In genomic region chr18:36752929-36753865, GRCh38 we compare ENCODE assay signal across 23 cellular contexts.
A peak's percentile ranks its signal among the peaks of the same experiment; 100 is the strongest.
DNase-seq lines count a peak whose midpoint lies in the region; ATAC-seq, FAIRE-seq and TF ChIP-seq lines count a peak whose summit lies in the region.
"Had no signal": no experiment of that assay in that cellular context is flagged by ENCODE, and none has a peak within 500 bp of the region (broad histone marks: within the 10 kb centered on the region; RNA-seq: fewer than 3 reads in every experiment).

No MANE protein-coding gene starts in this region.

- TF ChIP-seq CTCF in AG04450 (IDR thresholded peaks at IDR 0.05; ENCODE audit: low read depth, low read length) (peak; percentile 24; the same call in 1 of the 2 replicates), choroid plexus epithelial cell (conservative IDR thresholded peaks at IDR 0.05; ENCODE audit: low read depth, low read length) (no peak), right atrium auricular region (IDR thresholded peaks at IDR 0.05) (no peak), GM23338 (conservative IDR thresholded peaks at IDR 0.05; ENCODE audit: low read depth in 2 of 2) (no peak), osteocyte (IDR thresholded peaks at IDR 0.05) (no peak)

- H3K4me3 ChIP-seq in AG04450 (ENCODE audit: low read depth, low read length) (no peak overlapping the region), choroid plexus epithelial cell (ENCODE audit: low read depth, low read length) (no peak overlapping the region), right atrium auricular region (no peak overlapping the region), GM23338 (no peak overlapping the region)
- H3K4me3 ChIP-seq: upper lobe of right lung had no signal

- CTCF ChIA-PET in AG04450 (lab: Charles Lee), result interaction anchor here (1.4 kb wide), 1 partner anchor 65 kb away, joined by 4 read pairs; no protein-coding TSS in a partner anchor

- no peak overlapping the region for H2AFZ ChIP-seq in GM23338

- H3K36me3 ChIP-seq in right atrium auricular region (no peaks in the 10 kb centered on the region), GM23338 (ENCODE audit: insufficient read depth) (no peaks in the 10 kb centered on the region)
- H3K36me3 ChIP-seq: upper lobe of right lung had no signal

- H3K36me3 Mint-ChIP-seq in GM23338 (ENCODE audit: low read depth) (no peaks in the 10 kb centered on the region), osteocyte (ENCODE audit: unreplicated experiment) (no peaks in the 10 kb centered on the region)

- POLR2A ChIA-PET in AG04450 (lab: Yijun Ruan, JAX), result no interaction called here

- H3K9me3 Mint-ChIP-seq in GM23338 (no peaks in the 10 kb centered on the region; the same call in 2 of the 3 replicates), osteocyte (ENCODE audit: unreplicated experiment) (no peaks in the 10 kb centered on the region)
- H3K9me3 Mint-ChIP-seq: activated naive CD8-positive, alpha-beta T cell treated with anti-CD3 and anti-CD28 coated beads, Interleukin-2, amount 50 U/mL, for 24 hours; activated T-helper 1 cell treated with anti-CD3 and anti-CD28 coated beads, Interleukin-12 subunit alpha, Interleukin-12 subunit beta, Interleukin-2, Interleukin-4 antibody, amounts not matched to agents 30 ng/mL and 10 ng/mL and 1 ng/mL, durations not matched to agents 14 hours and 24 hours and 36 hours; central memory CD8-positive, alpha-beta T cell had no signal

- H3K4me1 ChIP-seq in right atrium auricular region (peaks cover 0 to 20% of the 10 kb centered on the region in 2 donors), GM23338 (ENCODE audit: insufficient read depth) (no peaks in the 10 kb centered on the region)

- peak overlapping the region; percentile 83 for H3K27ac ChIP-seq in AG04450 (ENCODE audit: low read depth, low read length)
- H3K27ac ChIP-seq in right atrium auricular region, result peak overlapping the region; percentile 41 to 44
- H3K27ac ChIP-seq in GM23338 (ENCODE audit: low read depth), result no peak overlapping the region
- H3K27ac ChIP-seq: upper lobe of right lung had no signal

- H3F3A ChIP-seq in GM23338 (replicated peaks; ENCODE audit: low read depth), result no peaks in the 10 kb centered on the region

- H3K27me3 ChIP-seq in AG04450 (ENCODE audit: control insufficient read depth, insufficient read depth, low read length), result no peaks in the 10 kb centered on the region
- H3K27me3 ChIP-seq in right atrium auricular region, result no peaks in the 10 kb centered on the region
- no peaks in the 10 kb centered on the region for H3K27me3 ChIP-seq in GM23338 (ENCODE audit: insufficient read depth)
- H3K27me3 ChIP-seq: upper lobe of right lung had no signal

- H3K4me2 ChIP-seq in GM23338, result no peak overlapping the region

- H3K27me3 Mint-ChIP-seq in GM23338 (ENCODE audit: insufficient read depth, low read depth, poor library complexity) (no peaks in the 10 kb centered on the region), osteocyte (ENCODE audit: unreplicated experiment) (peaks cover 9% of the 10 kb centered on the region)

- DNase-seq in AG04450 (ENCODE audit: low read depth, low spot score) (no peak), LHCN-M2 (ENCODE audit: low read depth) (peak; percentile 55), choroid plexus epithelial cell (ENCODE audit: low read depth) (peak; percentile 16), right atrium auricular region (ENCODE audit: low spot score) (no peak), GM19239 (ENCODE audit: insufficient read length, low spot score) (no peak), GM23338 (ENCODE audit: low spot score) (no peak), germinal center (ENCODE audit: low spot score) (no peak), osteocyte (ENCODE audit: extremely low spot score, unreplicated experiment) (no peak)
- DNase-seq: activated CD8-positive, alpha-beta memory T cell treated with anti-CD3 and anti-CD28 coated beads for 24 hours; activated naive CD8-positive, alpha-beta T cell treated with anti-CD3 and anti-CD28 coated beads, Interleukin-2, amount 50 U/mL, for 24 hours; effector CD4-positive, alpha-beta T cell; kidney glomerular epithelial cell; MM.1S; NCI-H1694 treated with DMSO at 0.1 percent for 48 hours; NCI-H446; SHP77; stimulated activated naive CD4-positive, alpha-beta T cell treated with Interleukin-2 at 50 U/mL for 16 hours; upper lobe of right lung had no signal

- H3K4me3 Mint-ChIP-seq in GM23338, result no peak overlapping the region
- no peak overlapping the region for H3K4me3 Mint-ChIP-seq in osteocyte (ENCODE audit: unreplicated experiment)
- H3K4me3 Mint-ChIP-seq: activated naive CD8-positive, alpha-beta T cell treated with anti-CD3 and anti-CD28 coated beads, Interleukin-2, amount 50 U/mL, for 24 hours; activated T-helper 1 cell treated with anti-CD3 and anti-CD28 coated beads, Interleukin-12 subunit alpha, Interleukin-12 subunit beta, Interleukin-2, Interleukin-4 antibody, amounts not matched to agents 30 ng/mL and 10 ng/mL and 1 ng/mL, durations not matched to agents 14 hours and 24 hours and 36 hours; central memory CD8-positive, alpha-beta T cell had no signal

- H3K9me3 ChIP-seq in AG04450 (ENCODE audit: control insufficient read depth, insufficient read depth, low read length) (no peaks in the 10 kb centered on the region), right atrium auricular region (no peaks in the 10 kb centered on the region)
- H3K9me3 ChIP-seq: upper lobe of right lung had no signal

- peaks cover 8% of the 10 kb centered on the region; the same call in 1 of the 2 replicates for H3K9me2 ChIP-seq in GM23338 (ENCODE audit: insufficient read depth)

- no peak for FAIRE-seq in GM19239 (lab: Jason Lieb, UNC)
- FAIRE-seq: GM18507 had no signal

- H4K20me1 ChIP-seq in GM23338 (replicated peaks; ENCODE audit: insufficient read depth), result no peaks in the 10 kb centered on the region

- ATAC-seq in GM23338, result no peak
- ATAC-seq: activated CD4-positive, CD25-positive, alpha-beta regulatory T cell treated with anti-CD3 and anti-CD28 coated beads, Interleukin-2, amount 50 U/mL, for 24 hours; activated naive CD8-positive, alpha-beta T cell treated with anti-CD3 and anti-CD28 coated beads, Interleukin-2, amount 50 U/mL, for 24 hours; sciatic nerve; upper lobe of right lung had no signal

- no peaks in the 10 kb centered on the region for H3K79me2 ChIP-seq in GM23338 (replicated peaks; ENCODE audit: insufficient read depth)

- H3K27ac Mint-ChIP-seq in GM23338 (no peak overlapping the region), osteocyte (ENCODE audit: unreplicated experiment) (no peak overlapping the region)
- H3K27ac Mint-ChIP-seq: activated naive CD8-positive, alpha-beta T cell treated with anti-CD3 and anti-CD28 coated beads, Interleukin-2, amount 50 U/mL, for 24 hours; activated T-helper 1 cell treated with anti-CD3 and anti-CD28 coated beads, Interleukin-12 subunit alpha, Interleukin-12 subunit beta, Interleukin-2, Interleukin-4 antibody, amounts not matched to agents 30 ng/mL and 10 ng/mL and 1 ng/mL, durations not matched to agents 14 hours and 24 hours and 36 hours had no signal

- H3K4me1 Mint-ChIP-seq in GM23338, result no peaks in the 10 kb centered on the region
- no peaks in the 10 kb centered on the region for H3K4me1 Mint-ChIP-seq in osteocyte (ENCODE audit: unreplicated experiment)
- H3K4me1 Mint-ChIP-seq: activated naive CD8-positive, alpha-beta T cell treated with anti-CD3 and anti-CD28 coated beads, Interleukin-2, amount 50 U/mL, for 24 hours; central memory CD8-positive, alpha-beta T cell had no signal

TF ChIP-seq in GM23338, 12 proteins besides CTCF, POLR2A, EP300 and RAD21:
- TF ChIP-seq EZH2 (IDR thresholded peaks at IDR 0.05; ENCODE audit: low read depth, unreplicated experiment) (no peak), CREB1 (CRISPR knock-in tag; IDR thresholded peaks at IDR 0.05; ENCODE audit: low read depth) (no peak), NANOG (IDR thresholded peaks at IDR 0.05; ENCODE audit: borderline replicate concordance) (no peak), ZNF331 (CRISPR knock-in tag; IDR thresholded peaks at IDR 0.05; ENCODE audit: low read depth) (no peak), ZNF114 (CRISPR knock-in tag; IDR thresholded peaks at IDR 0.05) (no peak)
- TF ChIP-seq, protein P1, sequence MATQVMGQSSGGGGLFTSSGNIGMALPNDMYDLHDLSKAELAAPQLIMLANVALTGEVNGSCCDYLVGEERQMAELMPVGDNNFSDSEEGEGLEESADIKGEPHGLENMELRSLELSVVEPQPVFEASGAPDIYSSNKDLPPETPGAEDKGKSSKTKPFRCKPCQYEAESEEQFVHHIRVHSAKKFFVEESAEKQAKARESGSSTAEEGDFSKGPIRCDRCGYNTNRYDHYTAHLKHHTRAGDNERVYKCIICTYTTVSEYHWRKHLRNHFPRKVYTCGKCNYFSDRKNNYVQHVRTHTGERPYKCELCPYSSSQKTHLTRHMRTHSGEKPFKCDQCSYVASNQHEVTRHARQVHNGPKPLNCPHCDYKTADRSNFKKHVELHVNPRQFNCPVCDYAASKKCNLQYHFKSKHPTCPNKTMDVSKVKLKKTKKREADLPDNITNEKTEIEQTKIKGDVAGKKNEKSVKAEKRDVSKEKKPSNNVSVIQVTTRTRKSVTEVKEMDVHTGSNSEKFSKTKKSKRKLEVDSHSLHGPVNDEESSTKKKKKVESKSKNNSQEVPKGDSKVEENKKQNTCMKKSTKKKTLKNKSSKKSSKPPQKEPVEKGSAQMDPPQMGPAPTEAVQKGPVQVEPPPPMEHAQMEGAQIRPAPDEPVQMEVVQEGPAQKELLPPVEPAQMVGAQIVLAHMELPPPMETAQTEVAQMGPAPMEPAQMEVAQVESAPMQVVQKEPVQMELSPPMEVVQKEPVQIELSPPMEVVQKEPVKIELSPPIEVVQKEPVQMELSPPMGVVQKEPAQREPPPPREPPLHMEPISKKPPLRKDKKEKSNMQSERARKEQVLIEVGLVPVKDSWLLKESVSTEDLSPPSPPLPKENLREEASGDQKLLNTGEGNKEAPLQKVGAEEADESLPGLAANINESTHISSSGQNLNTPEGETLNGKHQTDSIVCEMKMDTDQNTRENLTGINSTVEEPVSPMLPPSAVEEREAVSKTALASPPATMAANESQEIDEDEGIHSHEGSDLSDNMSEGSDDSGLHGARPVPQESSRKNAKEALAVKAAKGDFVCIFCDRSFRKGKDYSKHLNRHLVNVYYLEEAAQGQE (IDR thresholded peaks at IDR 0.05; ENCODE audit: unreplicated experiment), result no peak

Comparison
In these comparisons a context has a peak if more than half of its experiments do, and no peak if none do; other contexts are left out.
1. DNase-seq: peak in LHCN-M2 (single experiment) and choroid plexus epithelial cell (single experiment); none in AG04450 (single experiment), right atrium auricular region (single experiment), GM19239 (single experiment), GM23338 (single experiment), germinal center (single experiment) and osteocyte (single experiment).